Comparison of ENCODE assay signal across 10 cellular contexts in the genomic region with DNA sequence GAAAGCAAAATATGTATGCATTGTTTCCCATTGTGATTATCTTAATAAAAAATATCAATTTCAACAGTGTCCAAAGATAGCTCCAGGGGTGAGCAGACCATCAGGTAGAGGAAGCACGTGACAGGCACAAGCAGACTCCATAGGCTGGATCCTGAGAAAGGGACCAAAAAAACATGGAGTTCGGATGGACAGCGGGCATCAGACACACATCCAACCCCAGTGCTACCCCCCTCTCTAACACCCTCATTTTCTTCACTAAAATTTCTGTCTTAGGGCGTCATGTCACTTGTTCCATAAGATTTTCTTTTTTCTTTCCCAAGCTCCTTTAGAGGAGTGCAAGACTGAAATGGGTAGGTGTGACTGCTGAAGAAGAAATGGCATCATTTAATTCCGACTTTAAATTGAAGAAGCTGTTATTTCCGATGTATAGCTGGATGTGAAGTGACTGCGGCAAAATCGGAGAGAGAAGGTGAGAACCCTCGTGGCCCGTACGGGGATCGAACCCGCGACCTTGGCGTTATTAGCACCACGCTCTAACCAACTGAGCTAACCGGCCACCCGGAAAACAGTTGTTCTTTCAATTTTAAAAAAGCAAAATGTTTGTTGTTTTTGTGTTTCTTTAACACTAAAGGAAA. TPM values are rescaled to one million over a fixed set of nuclear protein-coding genes. Genes with fewer than 3 reads are reported as not detected.
DNase-seq lines count a peak whose midpoint lies in the region; ATAC-seq, FAIRE-seq and TF ChIP-seq lines count a peak whose summit lies in the region.
"Had no signal": no experiment of that assay in that cellular context is flagged by ENCODE, and none has a peak within 500 bp of the region (broad histone marks: within the 10 kb centered on the region; RNA-seq: fewer than 3 reads in every experiment).

No MANE protein-coding gene starts in this region.

- no peaks in the 10 kb centered on the region for H3K4me1 ChIP-seq in ACC112 (ENCODE audit: control insufficient read depth, insufficient read depth, low read length, unreplicated experiment)

- H3K36me3 ChIP-seq in ACC112 (ENCODE audit: insufficient read depth, low read length) = no peaks in the 10 kb centered on the region
- H3K36me3 ChIP-seq: thoracic aorta had no signal

- H3K9me3 Mint-ChIP-seq in stimulated activated naive CD8-positive, alpha-beta T cell treated with anti-CD3 and anti-CD28 coated beads, Interleukin-15, Interleukin-2, amounts not matched to agents 100 ng/mL and 50 ng/mL, for 24 hours = no peaks in the 10 kb centered on the region
- H3K9me3 Mint-ChIP-seq: dendritic cell treated with granulocyte-macrophage colony-stimulating factor and Interleukin-4, amounts not matched to agents 40 ng/mL and 50 ng/mL, for 4 days had no signal

- ATAC-seq in HG02798 (IDR thresholded peaks at IDR 0.05; ENCODE audit: poor library complexity, unreplicated experiment) (peak; percentile 38), GM21528 (IDR thresholded peaks at IDR 0.05; ENCODE audit: low FRiP score, unreplicated experiment) (no peak), GM18511 (IDR thresholded peaks at IDR 0.05; ENCODE audit: unreplicated experiment) (no peak)

- no peak overlapping the region for H3K27ac ChIP-seq in ACC112 (ENCODE audit: low read depth, low read length)
- H3K27ac ChIP-seq: thoracic aorta had no signal

- peaks cover 72% of the 10 kb centered on the region for H3K27me3 Mint-ChIP-seq in stimulated activated naive CD8-positive, alpha-beta T cell treated with anti-CD3 and anti-CD28 coated beads, Interleukin-15, Interleukin-2, amounts not matched to agents 100 ng/mL and 50 ng/mL, for 24 hours

- H3K4me3 ChIP-seq in ACC112 (ENCODE audit: low read depth, low read length) = peak overlapping the region; percentile 82
- peak overlapping the region; percentile 47 for H3K4me3 ChIP-seq in fibroblast of the aortic adventitia (ENCODE audit: low read depth, low read length)
- H3K4me3 ChIP-seq: thoracic aorta had no signal

- peak overlapping the region; percentile 79 for H2AFZ ChIP-seq in ACC112 (ENCODE audit: low read length, unreplicated experiment)

- H3K36me3 Mint-ChIP-seq in stimulated activated naive CD8-positive, alpha-beta T cell treated with anti-CD3 and anti-CD28 coated beads, Interleukin-15, Interleukin-2, amounts not matched to agents 100 ng/mL and 50 ng/mL, for 24 hours (ENCODE audit: low read depth) = peaks cover 20% of the 10 kb centered on the region

- TF ChIP-seq POLR2A in GM12891 (IDR thresholded peaks at IDR 0.05; ENCODE audit: low read depth, low read length) = no peak

- no peak for TF ChIP-seq CTCF in fibroblast of the aortic adventitia (IDR thresholded peaks at IDR 0.05; ENCODE audit: insufficient read depth, low read length)

- H3K27me3 ChIP-seq in ACC112 (ENCODE audit: insufficient read depth, low read length) = peaks cover 11% of the 10 kb centered on the region

- peaks cover 22% of the 10 kb centered on the region for H3K4me1 Mint-ChIP-seq in stimulated activated naive CD8-positive, alpha-beta T cell treated with anti-CD3 and anti-CD28 coated beads, Interleukin-15, Interleukin-2, amounts not matched to agents 100 ng/mL and 50 ng/mL, for 24 hours (ENCODE audit: low read depth)

- H3K27ac Mint-ChIP-seq in stimulated activated naive CD8-positive, alpha-beta T cell treated with anti-CD3 and anti-CD28 coated beads, Interleukin-15, Interleukin-2, amounts not matched to agents 100 ng/mL and 50 ng/mL, for 24 hours = peak overlapping the region; percentile 75
- H3K27ac Mint-ChIP-seq: dendritic cell treated with granulocyte-macrophage colony-stimulating factor and Interleukin-4, amounts not matched to agents 40 ng/mL and 50 ng/mL, for 4 days had no signal

- no peak for FAIRE-seq in GM12891 (lab: Jason Lieb, UNC)

- no peaks in the 10 kb centered on the region for H3K79me2 ChIP-seq in ACC112 (ENCODE audit: control insufficient read depth, insufficient read depth, low read length, unreplicated experiment)

- H3K4me3 Mint-ChIP-seq in stimulated activated naive CD8-positive, alpha-beta T cell treated with anti-CD3 and anti-CD28 coated beads, Interleukin-15, Interleukin-2, amounts not matched to agents 100 ng/mL and 50 ng/mL, for 24 hours = peak overlapping the region; percentile 72
- H3K4me3 Mint-ChIP-seq: dendritic cell treated with granulocyte-macrophage colony-stimulating factor and Interleukin-4, amounts not matched to agents 40 ng/mL and 50 ng/mL, for 4 days had no signal

- peak; percentile 65 to 74 for DNase-seq in activated CD4-positive, alpha-beta T cell treated with anti-CD3 and anti-CD28 coated beads, Interleukin-2, amount 50 U/mL, for 48 hours
- DNase-seq in fibroblast of the aortic adventitia (ENCODE audit: low read depth) (peak; percentile 56), GM12891 (ENCODE audit: insufficient read length, low spot score) (no peak)

TF ChIP-seq in GM12891, 5 proteins besides CTCF, POLR2A, EP300 and RAD21:
- TF ChIP-seq POU2F2 (IDR thresholded peaks at IDR 0.05; ENCODE audit: low read depth, low read length) = no peak
- TF ChIP-seq POLR2AphosphoS5 (IDR thresholded peaks at IDR 0.05; ENCODE audit: low read depth, low read length) = no peak
- no peak for TF ChIP-seq PAX5 (IDR thresholded peaks at IDR 0.05; ENCODE audit: insufficient read depth, low read length, severe bottlenecking)
- no peak for TF ChIP-seq SPI1 (IDR thresholded peaks at IDR 0.05; ENCODE audit: low read depth, low read length)
- TF ChIP-seq TAF1 (IDR thresholded peaks at IDR 0.05; ENCODE audit: low read depth, low read length) = no peak

RNA-seq across cellular contexts. Expression of gene PRSS16, which starts 10.3 kb away (rescaled TPM):
- not detected in 2 replicates for total RNA-seq in fibroblast of the aortic adventitia (ENCODE audit: low replicate concordance)
- 0.81 TPM for polyA plus RNA-seq in GM12891 (2012; ENCODE audit: low read depth, missing spikeins)
- total RNA-seq: thoracic aorta had no signal
